In genomic region chr12:6263931-6264330, GRCh38 we compare ENCODE assay signal across 16 cellular contexts. TPM values are rescaled to one million over a fixed set of nuclear protein-coding genes. Genes with fewer than 3 reads are reported as not detected.
DNase-seq lines count a peak whose midpoint lies in the region; ATAC-seq, FAIRE-seq and TF ChIP-seq lines count a peak whose summit lies in the region.
"Had no signal": no experiment of that assay in that cellular context is flagged by ENCODE, and none has a peak within 500 bp of the region (broad histone marks: within the 10 kb centered on the region; RNA-seq: fewer than 3 reads in every experiment).

No MANE protein-coding gene starts in this region.

- H3K18ac ChIP-seq in H9 (ENCODE audit: insufficient read length, low read depth, low read length): no peak overlapping the region
- no peak overlapping the region for H3K18ac ChIP-seq in neuronal stem cell (ENCODE audit: low read length)

- H3K56ac ChIP-seq in H9 (ENCODE audit: insufficient read length, low read depth, low read length): no peak overlapping the region

- H3K14ac ChIP-seq in H9 (ENCODE audit: insufficient read depth, low read length): no peak overlapping the region
- no peak overlapping the region for H3K14ac ChIP-seq in neuronal stem cell (ENCODE audit: low read length)

- H3K4ac ChIP-seq in H9 (ENCODE audit: low read depth, low read length) (no peak overlapping the region), neuronal stem cell (ENCODE audit: low read length) (no peak overlapping the region)

- H3K9me3 ChIP-seq in H9 (ENCODE audit: control insufficient read depth, low read depth, low read length) (no peaks in the 10 kb centered on the region), astrocyte (ENCODE audit: insufficient read depth, low read depth, low read length) (no peaks in the 10 kb centered on the region), neuronal stem cell (replicated peaks in 1 of 2; ENCODE audit: control insufficient read depth in 2 of 2, insufficient read depth in 1 of 2, low read depth in 1 of 2, low read length in 2 of 2) (no peaks in the 10 kb centered on the region)
- H3K9me3 ChIP-seq: gastrocnemius medialis, Peyer's patch, right lobe of liver had no signal

- DNase-seq in H9 (no peak), NCI-H226 (peak; percentile 44), astrocyte (ENCODE audit: low read depth) (peak; percentile 39), neuronal stem cell (ENCODE audit: low spot score) (no peak), caudate nucleus (lab: John Stamatoyannopoulos, UW) (no peak)
- DNase-seq: activated CD8-positive, alpha-beta memory T cell treated with anti-CD3 and anti-CD28 coated beads, Interleukin-2, amount 50 U/mL, for 4 hours; amniotic stem cell; CD4-positive, alpha-beta T cell; effector CD8-positive, alpha-beta T cell; gastrocnemius medialis had no signal

- H2AFZ ChIP-seq in H9 (ENCODE audit: low read length) (no peak overlapping the region), astrocyte (ENCODE audit: low read depth, low read length) (no peak overlapping the region), neuronal stem cell (ENCODE audit: low read length) (peak overlapping the region; percentile 31)

- no peak overlapping the region for H3K23ac ChIP-seq in H9 (ENCODE audit: insufficient read length, low read depth, low read length)
- H3K23ac ChIP-seq in neuronal stem cell (ENCODE audit: low read depth, low read length, poor library complexity): no peak overlapping the region

- no peaks in the 10 kb centered on the region for H3K79me1 ChIP-seq in H9 (ENCODE audit: insufficient read depth, low read depth, low read length, poor library complexity, severe bottlenecking)
- no peaks in the 10 kb centered on the region for H3K79me1 ChIP-seq in neuronal stem cell (ENCODE audit: low read depth, low read length)

- H3K9me3 Mint-ChIP-seq in H9: peaks cover 0 to 2% of the 10 kb centered on the region in 2 experiments; a peak in 1 of 5 replicates
- peaks cover 2% of the 10 kb centered on the region for H3K9me3 Mint-ChIP-seq in astrocyte (ENCODE audit: unreplicated experiment)
- no peaks in the 10 kb centered on the region for H3K9me3 Mint-ChIP-seq in activated T-helper 17 cell treated with anti-CD3 and anti-CD28 coated beads, Interleukin-2, amount 50 U/mL, for 72 hours
- H3K9me3 Mint-ChIP-seq: CD4-positive, alpha-beta T cell; stimulated activated naive CD8-positive, alpha-beta T cell treated with anti-CD3 and anti-CD28 coated beads, Interleukin-15, Interleukin-2, amounts not matched to agents 100 ng/mL and 50 ng/mL, for 24 hours had no signal

- no peaks in the 10 kb centered on the region for H3K36me3 Mint-ChIP-seq in H9 (ENCODE audit: insufficient read depth in 1 of 3, low read depth in 3 of 3)
- H3K36me3 Mint-ChIP-seq in astrocyte (ENCODE audit: low read depth, unreplicated experiment): no peaks in the 10 kb centered on the region
- no peaks in the 10 kb centered on the region for H3K36me3 Mint-ChIP-seq in activated T-helper 17 cell treated with anti-CD3 and anti-CD28 coated beads, Interleukin-2, amount 50 U/mL, for 72 hours (ENCODE audit: low read depth)

- H4K8ac ChIP-seq in H9 (replicated peaks; ENCODE audit: insufficient read length, low read depth, low read length) (no peak overlapping the region), neuronal stem cell (ENCODE audit: low read depth, low read length) (no peak overlapping the region)

- H2AK5ac ChIP-seq in H9 (ENCODE audit: insufficient read length, low read length): no peak overlapping the region
- H2AK5ac ChIP-seq in neuronal stem cell (ENCODE audit: low read depth, low read length): no peak overlapping the region

- H3K4me3 ChIP-seq in astrocyte (ENCODE audit: insufficient read depth, low read depth, low read length) (no peak overlapping the region), neuronal stem cell (ENCODE audit: low read length in 2 of 2) (no peak overlapping the region)
- H3K4me3 ChIP-seq: gastrocnemius medialis, Peyer's patch, right lobe of liver had no signal

- FAIRE-seq in astrocyte (lab: Jason Lieb, UNC): no peak
- FAIRE-seq: islet of Langerhans had no signal

- H3K27me3 Mint-ChIP-seq in H9 (ENCODE audit: low read depth) (no peaks in the 10 kb centered on the region; the same call in none of the 2 replicates), astrocyte (ENCODE audit: low read depth, unreplicated experiment) (peaks cover 16% of the 10 kb centered on the region)
- peaks cover 14% of the 10 kb centered on the region for H3K27me3 Mint-ChIP-seq in activated T-helper 17 cell treated with anti-CD3 and anti-CD28 coated beads, Interleukin-2, amount 50 U/mL, for 72 hours

- no peaks in the 10 kb centered on the region for H3K36me3 ChIP-seq in astrocyte (ENCODE audit: insufficient read depth, low read length)
- no peaks in the 10 kb centered on the region for H3K36me3 ChIP-seq in neuronal stem cell (replicated peaks in 1 of 2; ENCODE audit: control insufficient read depth in 2 of 2, insufficient read depth in 2 of 2, low read length in 2 of 2)
- H3K36me3 ChIP-seq: gastrocnemius medialis, Peyer's patch, right lobe of liver had no signal

- H3K27ac Mint-ChIP-seq in H9 (peak overlapping the region in 2 of 3 experiments; percentile 57 to 84; a peak in 3 of 7 replicates), astrocyte (ENCODE audit: unreplicated experiment) (no peak overlapping the region)
- H3K27ac Mint-ChIP-seq in activated T-helper 17 cell treated with anti-CD3 and anti-CD28 coated beads, Interleukin-2, amount 50 U/mL, for 72 hours: no peak overlapping the region
- H3K27ac Mint-ChIP-seq: CD4-positive, alpha-beta T cell; stimulated activated naive CD8-positive, alpha-beta T cell treated with anti-CD3 and anti-CD28 coated beads, Interleukin-15, Interleukin-2, amounts not matched to agents 100 ng/mL and 50 ng/mL, for 24 hours had no signal

- H4K20me1 ChIP-seq in H9 (ENCODE audit: control insufficient read depth, insufficient read depth, insufficient read length) (no peaks in the 10 kb centered on the region), astrocyte (ENCODE audit: insufficient read depth, low read length) (no peaks in the 10 kb centered on the region)

- H4K5ac ChIP-seq in H9 (ENCODE audit: insufficient read length, low read depth, low read length): no peak overlapping the region

- no peak overlapping the region for H2BK5ac ChIP-seq in H9 (ENCODE audit: insufficient read length, low read length)
- H2BK5ac ChIP-seq in neuronal stem cell (ENCODE audit: low read length): no peak overlapping the region

- H3K4me2 ChIP-seq in H9 (ENCODE audit: insufficient read depth, insufficient read length, low read length) (no peak overlapping the region), astrocyte (ENCODE audit: low read length) (no peak overlapping the region), neuronal stem cell (ENCODE audit: insufficient read depth, low read length, poor library complexity, severe bottlenecking) (no peak overlapping the region)

- H2BK15ac ChIP-seq in H9 (ENCODE audit: low read depth, low read length) (no peak overlapping the region), neuronal stem cell (ENCODE audit: low read length) (no peak overlapping the region)

- H2BK20ac ChIP-seq in H9 (ENCODE audit: low read depth, low read length, poor library complexity, severe bottlenecking): no peak overlapping the region

- H2BK12ac ChIP-seq in H9 (ENCODE audit: insufficient read length, low read depth, low read length) (no peak overlapping the region), neuronal stem cell (ENCODE audit: low read length) (no peak overlapping the region)

- no peak for ATAC-seq in GM18519 (IDR thresholded peaks at IDR 0.05; ENCODE audit: low FRiP score, unreplicated experiment)
- no peak for ATAC-seq in activated T-helper 17 cell treated with anti-CD3 and anti-CD28 coated beads, Interleukin-2, amount 50 U/mL, for 72 hours (replicated peaks)
- ATAC-seq: gastrocnemius medialis had no signal

- H3K4me1 Mint-ChIP-seq in H9 (peaks cover 27 to 29% of the 10 kb centered on the region in 2 experiments), astrocyte (ENCODE audit: low read depth, unreplicated experiment) (no peaks in the 10 kb centered on the region)
- H3K4me1 Mint-ChIP-seq in activated T-helper 17 cell treated with anti-CD3 and anti-CD28 coated beads, Interleukin-2, amount 50 U/mL, for 72 hours: peaks cover 12% of the 10 kb centered on the region

- H4K91ac ChIP-seq in H9 (ENCODE audit: insufficient read length, low read depth, low read length) (no peak overlapping the region), neuronal stem cell (ENCODE audit: low read depth, low read length, poor library complexity) (no peak overlapping the region)

- no peak overlapping the region for H3T11ph ChIP-seq in H9 (ENCODE audit: low read length)

- H3K9ac ChIP-seq in H9 (ENCODE audit: extremely low read depth, insufficient read length, low read length) (no peak overlapping the region), astrocyte (ENCODE audit: low read length) (no peak overlapping the region), neuronal stem cell (ENCODE audit: low read depth, low read length, poor library complexity) (no peak overlapping the region)

- no peak overlapping the region for H2BK120ac ChIP-seq in H9 (ENCODE audit: low read depth, low read length, poor library complexity, severe bottlenecking)
- no peak overlapping the region for H2BK120ac ChIP-seq in neuronal stem cell (ENCODE audit: low read depth, low read length)

- H3K79me2 ChIP-seq in H9 (ENCODE audit: insufficient read depth, low read length) (no peaks in the 10 kb centered on the region), astrocyte (ENCODE audit: insufficient read depth, low read length) (no peaks in the 10 kb centered on the region)

- H3K4me3 Mint-ChIP-seq in H9 (no peak overlapping the region; a peak in 1 of 5 replicates), astrocyte (ENCODE audit: unreplicated experiment) (no peak overlapping the region)
- H3K4me3 Mint-ChIP-seq in activated T-helper 17 cell treated with anti-CD3 and anti-CD28 coated beads, Interleukin-2, amount 50 U/mL, for 72 hours: no peak overlapping the region
- H3K4me3 Mint-ChIP-seq: CD4-positive, alpha-beta T cell; stimulated activated naive CD8-positive, alpha-beta T cell treated with anti-CD3 and anti-CD28 coated beads, Interleukin-15, Interleukin-2, amounts not matched to agents 100 ng/mL and 50 ng/mL, for 24 hours had no signal

- H3K27me3 ChIP-seq in H9 (ENCODE audit: insufficient read depth, low read length) (no peaks in the 10 kb centered on the region), astrocyte (ENCODE audit: insufficient read depth, low read length) (no peaks in the 10 kb centered on the region), neuronal stem cell (ENCODE audit: control insufficient read depth in 3 of 3, insufficient read depth in 3 of 3, low read depth in 1 of 3, low read length in 3 of 3) (peaks cover 0 to 5% (median 0%) of the 10 kb centered on the region in 3 experiments)
- H3K27me3 ChIP-seq: gastrocnemius medialis, Peyer's patch, right lobe of liver had no signal

- no CpG with 5 or more reads among the region's 4 CpGs for WGBS in H9 (ENCODE audit: extremely low coverage, insufficient read length, low lambda C conversion rate)
- no CpG with 5 or more reads among the region's 4 CpGs for WGBS in neuronal stem cell (ENCODE audit: extremely low coverage in 2 of 2, insufficient read length in 2 of 2, insufficient replicate concordance in 1 of 2), 2 donors

- H3K4me1 ChIP-seq in H9 (ENCODE audit: insufficient read depth, low read length) (peaks cover 7% of the 10 kb centered on the region; the same call in 1 of the 2 replicates), astrocyte (ENCODE audit: insufficient read depth, low read length) (no peaks in the 10 kb centered on the region), neuronal stem cell (ENCODE audit: control insufficient read depth in 2 of 2, insufficient read depth in 1 of 2, low read depth in 1 of 2, low read length in 2 of 2) (peaks cover 7 to 13% of the 10 kb centered on the region in 2 donors)

- H3K23me2 ChIP-seq in H9 (ENCODE audit: insufficient read length, low read depth, low read length, poor library complexity, severe bottlenecking): no peaks in the 10 kb centered on the region

- H3K27ac ChIP-seq in H9 (ENCODE audit: insufficient read length, low read depth, low read length) (no peak overlapping the region), astrocyte (ENCODE audit: low read depth, low read length) (no peak overlapping the region), neuronal stem cell (replicated peaks; ENCODE audit: low read length) (no peak overlapping the region), caudate nucleus (ENCODE audit: low read depth, low read length) (no peak overlapping the region)
- H3K27ac ChIP-seq: gastrocnemius medialis, Peyer's patch, right lobe of liver had no signal

- TF ChIP-seq CTCF in H9 (conservative IDR thresholded peaks at IDR 0.05): no peak
- TF ChIP-seq CTCF in astrocyte (IDR thresholded peaks at IDR 0.05; ENCODE audit: insufficient read depth, low read depth, low read length): no peak

RNA-seq across cellular contexts. Expression of gene PLEKHG6, which starts 46.6 kb away (rescaled TPM):
- 17.7 and 20.0 TPM in 2 replicates for total RNA-seq in H9 (2021)
- 0.72 and 2.5 TPM in 2 replicates for total RNA-seq in astrocyte
- polyA plus RNA-seq in neuronal stem cell (2013, experiment 1 of 2): 1.2 TPM
- polyA plus RNA-seq in neuronal stem cell (2013, experiment 2 of 2): 1.3 TPM
- total RNA-seq in activated T-helper 17 cell treated with anti-CD3 and anti-CD28 coated beads, Interleukin-2, amount 50 U/mL, for 72 hours: not detected
- total RNA-seq: CD4-positive, alpha-beta T cell had no signal

Comparison
In these comparisons a context has a peak if more than half of its experiments do, and no peak if none do; other contexts are left out.
1. DNase-seq: peak in NCI-H226 (single experiment) and astrocyte (single experiment); none in H9 (single experiment), neuronal stem cell (single experiment) and caudate nucleus (0 of 61).
2. H3K27ac Mint-ChIP-seq: peak in H9 (2 of 3); none in astrocyte (single experiment) and activated T-helper 17 cell treated with anti-CD3 and anti-CD28 coated beads, Interleukin-2, amount 50 U/mL, for 72 hours (single experiment).